In genomic region chr10:670990-671389, GRCh38 we compare ENCODE assay signal across 14 cellular contexts. TPM values are rescaled to one million over a fixed set of nuclear protein-coding genes. Genes with fewer than 3 reads are reported as not detected.
A peak's percentile ranks its signal among the peaks of the same experiment; 100 is the strongest.
DNase-seq lines count a peak whose midpoint lies in the region; ATAC-seq and TF ChIP-seq lines count a peak whose summit lies in the region.
"Had no signal": no experiment of that assay in that cellular context is flagged by ENCODE, and none has a peak within 500 bp of the region (broad histone marks: within the 10 kb centered on the region; RNA-seq: fewer than 3 reads in every experiment).

No MANE protein-coding gene starts in this region.

- peaks cover 5% of the 10 kb centered on the region for H3K36me3 Mint-ChIP-seq in type B pancreatic cell
- peaks cover 0 to 1% of the 10 kb centered on the region in 2 donors for H3K36me3 Mint-ChIP-seq in stimulated activated naive B cell treated with anti-CD40 and anti-IgM and Interleukin-4, amounts not matched to agents 10 μg/mL and 1 μg/mL and 100 μg/mL, for 72 hours
- H3K36me3 Mint-ChIP-seq: CD4-positive, CD25-positive, alpha-beta regulatory T cell had no signal

- H3K27me3 ChIP-seq in colonic mucosa = no peaks in the 10 kb centered on the region

- TF ChIP-seq CTCF in colonic mucosa (IDR thresholded peaks at IDR 0.05) (no peak), type B pancreatic cell (conservative IDR thresholded peaks at IDR 0.05) (no peak)

- no peak overlapping the region for H3K27ac ChIP-seq in colonic mucosa
- H3K27ac ChIP-seq: BLaER1 treated with 17β-estradiol and CSF1 and Interleukin-3, amounts not matched to agents 10 nM and 100 nM had no signal

- no peak overlapping the region for H3K9ac ChIP-seq in colonic mucosa (ENCODE audit: low read depth in 2 of 2, low read length in 2 of 2)
- H3K9ac ChIP-seq: BLaER1 treated with 17β-estradiol and CSF1 and Interleukin-3, amounts not matched to agents 10 nM and 100 nM had no signal

- H3K9me3 Mint-ChIP-seq in type B pancreatic cell = peaks cover 11% of the 10 kb centered on the region
- peaks cover 4% of the 10 kb centered on the region in 2 donors for H3K9me3 Mint-ChIP-seq in stimulated activated naive B cell treated with anti-CD40 and anti-IgM and Interleukin-4, amounts not matched to agents 10 μg/mL and 1 μg/mL and 100 μg/mL, for 72 hours

- DNase-seq in colonic mucosa (peak; percentile 12), mesenteric fat pad (ENCODE audit: low spot score) (peak; percentile 69), posterior vena cava (ENCODE audit: low spot score) (peak; percentile 74), type B pancreatic cell (ENCODE audit: extremely low spot score, unreplicated experiment) (peak; percentile 39), NCI-H146 (lab: John Stamatoyannopoulos, UW) (no peak)
- no peak for DNase-seq in stimulated activated naive B cell treated with anti-CD40 and anti-IgM and Interleukin-4, amounts not matched to agents 10 μg/mL and 1 μg/mL and 100 μg/mL, for 72 hours
- DNase-seq in stimulated activated CD4-positive, alpha-beta T cell treated with anti-CD3 and anti-CD28 coated beads, Interleukin-4, amount 100 ng/mL, for 1 hour = no peak
- DNase-seq: ACHN; CD4-positive, CD25-positive, alpha-beta regulatory T cell; DMS53 had no signal

- ATAC-seq in stimulated activated naive B cell treated with anti-CD40 and anti-IgM and Interleukin-4, amounts not matched to agents 10 μg/mL and 1 μg/mL and 100 μg/mL, for 72 hours (replicated peaks) = no peak
- ATAC-seq in HG02970 (IDR thresholded peaks at IDR 0.05; ENCODE audit: low FRiP score, unreplicated experiment) = no peak
- ATAC-seq: GM12878, HCT116 had no signal

- no peaks in the 10 kb centered on the region for H3K4me1 ChIP-seq in colonic mucosa

- intact Hi-C loops in colonic mucosa (cut with DNase I) (no loop called here), posterior vena cava (cut with DNase I) (loop anchor here in 1 of 2 donors (1.0 kb wide), 1 partner anchor 15 kb away; no protein-coding TSS in a partner anchor)

- H3K4me3 ChIP-seq in colonic mucosa = no peak overlapping the region
- H3K4me3 ChIP-seq: BLaER1 treated with 17β-estradiol and CSF1 and Interleukin-3, amounts not matched to agents 10 nM and 100 nM; GM12878 had no signal

- no peaks in the 10 kb centered on the region for H3K36me3 ChIP-seq in colonic mucosa
- H3K36me3 ChIP-seq: BLaER1 treated with 17β-estradiol and CSF1 and Interleukin-3, amounts not matched to agents 10 nM and 100 nM had no signal

- H3K4me1 Mint-ChIP-seq in type B pancreatic cell (ENCODE audit: unreplicated experiment) = peaks cover 7% of the 10 kb centered on the region
- H3K4me1 Mint-ChIP-seq in stimulated activated naive B cell treated with anti-CD40 and anti-IgM and Interleukin-4, amounts not matched to agents 10 μg/mL and 1 μg/mL and 100 μg/mL, for 72 hours = peaks cover 0 to 2% of the 10 kb centered on the region in 2 donors
- H3K4me1 Mint-ChIP-seq: CD4-positive, CD25-positive, alpha-beta regulatory T cell had no signal

- no peaks in the 10 kb centered on the region for H3K27me3 Mint-ChIP-seq in type B pancreatic cell
- peaks cover 6 to 13% of the 10 kb centered on the region in 2 donors for H3K27me3 Mint-ChIP-seq in stimulated activated naive B cell treated with anti-CD40 and anti-IgM and Interleukin-4, amounts not matched to agents 10 μg/mL and 1 μg/mL and 100 μg/mL, for 72 hours
- H3K27me3 Mint-ChIP-seq: CD4-positive, CD25-positive, alpha-beta regulatory T cell had no signal

- no peaks in the 10 kb centered on the region for H3K9me3 ChIP-seq in colonic mucosa

- H3K4me3 Mint-ChIP-seq in type B pancreatic cell = no peak overlapping the region
- H3K4me3 Mint-ChIP-seq in stimulated activated naive B cell treated with anti-CD40 and anti-IgM and Interleukin-4, amounts not matched to agents 10 μg/mL and 1 μg/mL and 100 μg/mL, for 72 hours = no peak overlapping the region
- H3K4me3 Mint-ChIP-seq: CD4-positive, CD25-positive, alpha-beta regulatory T cell had no signal

- H3K27ac Mint-ChIP-seq in type B pancreatic cell = no peak overlapping the region
- H3K27ac Mint-ChIP-seq in stimulated activated naive B cell treated with anti-CD40 and anti-IgM and Interleukin-4, amounts not matched to agents 10 μg/mL and 1 μg/mL and 100 μg/mL, for 72 hours = no peak overlapping the region
- H3K27ac Mint-ChIP-seq: CD4-positive, CD25-positive, alpha-beta regulatory T cell had no signal

RNA-seq across cellular contexts. Expression of gene DIP2C, which starts 18.5 kb away (rescaled TPM):
- total RNA-seq in colonic mucosa (10 to 100 TPM in 1 of 2 donors, 1 to 10 TPM in 1; 7.6 to 11.2 TPM), mesenteric fat pad (38.5 TPM), posterior vena cava (10 to 100 TPM; 39.3 to 45.6 TPM), type B pancreatic cell (ENCODE audit: low replicate concordance) (22.6 and 23.1 TPM in 2 replicates)

Comparison
In these comparisons a context has a peak if more than half of its experiments do, and no peak if none do; other contexts are left out.
1. DNase-seq: peak in colonic mucosa (single experiment), mesenteric fat pad (single experiment), posterior vena cava (single experiment) and type B pancreatic cell (single experiment); none in NCI-H146 (single experiment), stimulated activated naive B cell treated with anti-CD40 and anti-IgM and Interleukin-4, amounts not matched to agents 10 μg/mL and 1 μg/mL and 100 μg/mL, for 72 hours (single experiment) and stimulated activated CD4-positive, alpha-beta T cell treated with anti-CD3 and anti-CD28 coated beads, Interleukin-4, amount 100 ng/mL, for 1 hour (single experiment).